In genomic region chr6:43669922-43670622, GRCh38 we compare ENCODE assay signal across 10 cellular contexts. TPM values are rescaled to one million over a fixed set of nuclear protein-coding genes. Genes with fewer than 3 reads are reported as not detected.
DNase-seq lines count a peak whose midpoint lies in the region; ATAC-seq and TF ChIP-seq lines count a peak whose summit lies in the region.
"Had no signal": no experiment of that assay in that cellular context is flagged by ENCODE, and none has a peak within 500 bp of the region (broad histone marks: within the 10 kb centered on the region; RNA-seq: fewer than 3 reads in every experiment).

No MANE protein-coding gene starts in this region.

- POLR2A ChIA-PET in activated CD4-positive, alpha-beta memory T cell treated with anti-CD3 and anti-CD28 coated beads for 36 hours (lab: Charles Lee): interaction anchor here (0.6 to 2.6 kb wide), 3 partner anchors 33 to 222 kb away, joined by 3 to 7 read pairs (median 4); no protein-coding TSS in a partner anchor

- H3K27ac Mint-ChIP-seq in activated CD4-positive, alpha-beta T cell treated with anti-CD3 and anti-CD28 coated beads, Interleukin-2, amount 10 ng/mL, durations not matched to agents 24 days and 14 days: peak overlapping the region; percentile 83
- H3K27ac Mint-ChIP-seq in activated CD4-positive, alpha-beta memory T cell treated with anti-CD3 and anti-CD28 coated beads for 36 hours: peak overlapping the region; percentile 84
- no peak overlapping the region for H3K27ac Mint-ChIP-seq in natural killer cell

- no peaks in the 10 kb centered on the region for H3K27me3 Mint-ChIP-seq in activated CD4-positive, alpha-beta T cell treated with anti-CD3 and anti-CD28 coated beads, Interleukin-2, amount 10 ng/mL, durations not matched to agents 24 days and 14 days
- no peaks in the 10 kb centered on the region for H3K27me3 Mint-ChIP-seq in activated CD4-positive, alpha-beta memory T cell treated with anti-CD3 and anti-CD28 coated beads for 36 hours
- no peaks in the 10 kb centered on the region for H3K27me3 Mint-ChIP-seq in natural killer cell (ENCODE audit: low read depth in 2 of 2)

- H3K9me3 Mint-ChIP-seq in activated CD4-positive, alpha-beta T cell treated with anti-CD3 and anti-CD28 coated beads, Interleukin-2, amount 10 ng/mL, durations not matched to agents 24 days and 14 days: no peaks in the 10 kb centered on the region
- no peaks in the 10 kb centered on the region for H3K9me3 Mint-ChIP-seq in activated CD4-positive, alpha-beta memory T cell treated with anti-CD3 and anti-CD28 coated beads for 36 hours
- H3K9me3 Mint-ChIP-seq in natural killer cell: no peaks in the 10 kb centered on the region

- no peak for TF ChIP-seq CTCF in natural killer cell (IDR thresholded peaks at IDR 0.05)

- peaks cover 37% of the 10 kb centered on the region for H3K4me1 Mint-ChIP-seq in activated CD4-positive, alpha-beta T cell treated with anti-CD3 and anti-CD28 coated beads, Interleukin-2, amount 10 ng/mL, durations not matched to agents 24 days and 14 days
- H3K4me1 Mint-ChIP-seq in activated CD4-positive, alpha-beta memory T cell treated with anti-CD3 and anti-CD28 coated beads for 36 hours (ENCODE audit: low read depth): peaks cover 34% of the 10 kb centered on the region
- H3K4me1 Mint-ChIP-seq in natural killer cell: peaks cover 6 to 14% of the 10 kb centered on the region in 2 donors

- H3K36me3 Mint-ChIP-seq in activated CD4-positive, alpha-beta T cell treated with anti-CD3 and anti-CD28 coated beads, Interleukin-2, amount 10 ng/mL, durations not matched to agents 24 days and 14 days (ENCODE audit: low read depth): peaks cover 33% of the 10 kb centered on the region
- H3K36me3 Mint-ChIP-seq in activated CD4-positive, alpha-beta memory T cell treated with anti-CD3 and anti-CD28 coated beads for 36 hours: peaks cover 15% of the 10 kb centered on the region
- H3K36me3 Mint-ChIP-seq in natural killer cell: no peaks in the 10 kb centered on the region

- H3K27ac ChIP-seq in right cardiac atrium (ENCODE audit: low read length) (peak overlapping the region; percentile 61), temporal lobe (ENCODE audit: low read depth, low read length) (peak overlapping the region; percentile 77)

- ATAC-seq in right cardiac atrium (peak; percentile 4 to 15), natural killer cell (no peak), HG03097 (IDR thresholded peaks at IDR 0.05; ENCODE audit: low FRiP score, unreplicated experiment) (no peak)

- intact Hi-C loops in activated CD4-positive, alpha-beta T cell treated with anti-CD3 and anti-CD28 coated beads, Interleukin-2, amount 10 ng/mL, durations not matched to agents 24 days and 14 days (cut with micrococcal nuclease): loop anchor here (1.0 to 2.0 kb wide), 2 partner anchors 35 to 39 kb away; partner anchors contain the start of gene MAD2L1BP
- intact Hi-C loops in activated CD4-positive, alpha-beta memory T cell treated with anti-CD3 and anti-CD28 coated beads for 36 hours (cut with micrococcal nuclease): loop anchor here (1.0 to 5.0 kb wide), 2 partner anchors 17 to 37 kb away; partner anchors contain the start of gene MRPS18A
- intact Hi-C loops in right cardiac atrium (cut with DNase I) (loop anchor here (5.0 to 10.0 kb wide), 4 partner anchors 97 to 415 kb away; partner anchors contain the start of gene VEGFA (in 3 of the 4)), natural killer cell (cut with micrococcal nuclease) (loop anchor here (5.0 kb wide), 1 partner anchor 102 kb away; the partner anchor contains the start of gene VEGFA)

- WGBS in right cardiac atrium: 70% methylated on average over 6 of the region's 6 CpGs

- no peak overlapping the region for H3K4me3 ChIP-seq in right cardiac atrium (ENCODE audit: low read length)

- H3K4me1 ChIP-seq in right cardiac atrium (ENCODE audit: control insufficient read depth, insufficient read depth, low read length): peaks cover 21% of the 10 kb centered on the region

- CTCF ChIA-PET in activated CD4-positive, alpha-beta memory T cell treated with anti-CD3 and anti-CD28 coated beads for 36 hours (lab: Charles Lee): interaction anchor here (0.6 to 2.2 kb wide), 13 partner anchors 8 to 409 kb away, joined by 3 to 15 read pairs (median 4); partner anchors contain the start of gene GTPBP2

- peak; percentile 81 for DNase-seq in activated CD4-positive, alpha-beta T cell treated with anti-CD3 and anti-CD28 coated beads, Interleukin-2, amount 10 ng/mL, durations not matched to agents 24 days and 14 days
- no peak for DNase-seq in activated CD4-positive, alpha-beta T cell treated with anti-CD3 and anti-CD28 coated beads, Interleukin-2, amount 50 U/mL, for 1 hour
- DNase-seq in activated CD4-positive, alpha-beta memory T cell treated with anti-CD3 and anti-CD28 coated beads for 36 hours: peak; percentile 69
- no peak for DNase-seq in right cardiac atrium
- DNase-seq in natural killer cell: no peak
- DNase-seq in SW480 (ENCODE audit: low spot score): no peak
- DNase-seq: NCI-H1436 treated with DMSO at 0.1 percent for 48 hours; stimulated activated CD4-positive, alpha-beta T cell treated with anti-CD3 and anti-CD28 coated beads, Interleukin-4, amount 100 ng/mL, for 1 hour had no signal

- peak overlapping the region; percentile 35 for H3K4me3 Mint-ChIP-seq in activated CD4-positive, alpha-beta T cell treated with anti-CD3 and anti-CD28 coated beads, Interleukin-2, amount 10 ng/mL, durations not matched to agents 24 days and 14 days
- no peak overlapping the region for H3K4me3 Mint-ChIP-seq in activated CD4-positive, alpha-beta memory T cell treated with anti-CD3 and anti-CD28 coated beads for 36 hours
- H3K4me3 Mint-ChIP-seq in natural killer cell: no peak overlapping the region

- H3K9me3 ChIP-seq in right cardiac atrium (ENCODE audit: control insufficient read depth, low read length): no peaks in the 10 kb centered on the region

- no peaks in the 10 kb centered on the region for H3K27me3 ChIP-seq in right cardiac atrium (ENCODE audit: control insufficient read depth, insufficient read depth)

RNA-seq across cellular contexts. Expression of gene MRPS18A, which starts 17.5 kb away (rescaled TPM):
- 47.4 and 50.1 TPM in 2 replicates for total RNA-seq in activated CD4-positive, alpha-beta T cell treated with anti-CD3 and anti-CD28 coated beads, Interleukin-2, amount 10 ng/mL, durations not matched to agents 24 days and 14 days
- 10 to 100 TPM; 46.9 to 50.5 TPM for total RNA-seq in activated CD4-positive, alpha-beta memory T cell treated with anti-CD3 and anti-CD28 coated beads for 36 hours
- total RNA-seq in right cardiac atrium (10 to 100 TPM; 33.1 to 39.0 (median 34.9) TPM), temporal lobe (12.3 TPM), natural killer cell (10 to 100 TPM; 29.0 to 39.8 (median 33.1) TPM)
- 58.0 TPM for polyA plus RNA-seq in right cardiac atrium

RNA-seq across cellular contexts. Expression of gene RSPH9, which starts 25.2 kb away (rescaled TPM):
- not detected in 2 replicates for total RNA-seq in activated CD4-positive, alpha-beta T cell treated with anti-CD3 and anti-CD28 coated beads, Interleukin-2, amount 10 ng/mL, durations not matched to agents 24 days and 14 days
- total RNA-seq in activated CD4-positive, alpha-beta memory T cell treated with anti-CD3 and anti-CD28 coated beads for 36 hours: not detected
- total RNA-seq in right cardiac atrium: under 1 TPM in 3 of 4 donors, not detected in 1; 0.11 to 0.18 (median 0.14) TPM
- 0.29 TPM for polyA plus RNA-seq in right cardiac atrium
- 5.7 TPM for total RNA-seq in temporal lobe
- under 1 TPM in 1 of 3 donors, not detected in 2; 0.23 TPM for total RNA-seq in natural killer cell

RNA-seq across cellular contexts. Expression of gene MAD2L1BP, which starts 34.4 kb away (rescaled TPM):
- total RNA-seq in activated CD4-positive, alpha-beta T cell treated with anti-CD3 and anti-CD28 coated beads, Interleukin-2, amount 10 ng/mL, durations not matched to agents 24 days and 14 days: 36.3 and 40.2 TPM in 2 replicates
- total RNA-seq in activated CD4-positive, alpha-beta memory T cell treated with anti-CD3 and anti-CD28 coated beads for 36 hours: 10 to 100 TPM; 29.1 to 31.6 TPM
- 10 to 100 TPM; 24.4 to 25.6 (median 25.0) TPM for total RNA-seq in right cardiac atrium
- polyA plus RNA-seq in right cardiac atrium: 21.6 TPM
- 20.9 TPM for total RNA-seq in temporal lobe
- 10 to 100 TPM; 29.9 to 43.3 (median 38.3) TPM for total RNA-seq in natural killer cell

RNA-seq across cellular contexts. Expression of gene GTPBP2, which starts 41.0 kb away (rescaled TPM):
- total RNA-seq in activated CD4-positive, alpha-beta T cell treated with anti-CD3 and anti-CD28 coated beads, Interleukin-2, amount 10 ng/mL, durations not matched to agents 24 days and 14 days: 69.4 and 70.3 TPM in 2 replicates
- total RNA-seq in activated CD4-positive, alpha-beta memory T cell treated with anti-CD3 and anti-CD28 coated beads for 36 hours: 10 to 100 TPM; 72.6 to 72.8 TPM
- 10 to 100 TPM; 21.8 to 30.7 (median 28.5) TPM for total RNA-seq in right cardiac atrium
- 24.6 TPM for polyA plus RNA-seq in right cardiac atrium
- 23.6 TPM for total RNA-seq in temporal lobe
- 10 to 100 TPM; 56.5 to 71.7 (median 69.3) TPM for total RNA-seq in natural killer cell

Comparison
In these comparisons a context has a peak if more than half of its experiments do, and no peak if none do; other contexts are left out.
1. DNase-seq: peak in activated CD4-positive, alpha-beta T cell treated with anti-CD3 and anti-CD28 coated beads, Interleukin-2, amount 10 ng/mL, durations not matched to agents 24 days and 14 days (single experiment) and activated CD4-positive, alpha-beta memory T cell treated with anti-CD3 and anti-CD28 coated beads for 36 hours (single experiment); none in activated CD4-positive, alpha-beta T cell treated with anti-CD3 and anti-CD28 coated beads, Interleukin-2, amount 50 U/mL, for 1 hour (single experiment), right cardiac atrium (0 of 3), natural killer cell (single experiment) and SW480 (single experiment).
2. H3K27ac Mint-ChIP-seq: peak in activated CD4-positive, alpha-beta T cell treated with anti-CD3 and anti-CD28 coated beads, Interleukin-2, amount 10 ng/mL, durations not matched to agents 24 days and 14 days (single experiment) and activated CD4-positive, alpha-beta memory T cell treated with anti-CD3 and anti-CD28 coated beads for 36 hours (single experiment); none in natural killer cell (0 of 2).
3. ATAC-seq: peak in right cardiac atrium (2 of 2); none in natural killer cell (0 of 3) and HG03097 (single experiment).